Comparison of ENCODE assay signal across 10 cellular contexts in genomic region chr1:159014851-159015250, GRCh38. TPM values are rescaled to one million over a fixed set of nuclear protein-coding genes. Genes with fewer than 3 reads are reported as not detected.
DNase-seq lines count a peak whose midpoint lies in the region; TF ChIP-seq lines count a peak whose summit lies in the region.
"Had no signal": no experiment of that assay in that cellular context is flagged by ENCODE, and none has a peak within 500 bp of the region (broad histone marks: within the 10 kb centered on the region; RNA-seq: fewer than 3 reads in every experiment).

No MANE protein-coding gene starts in this region.

- H3K4me2 ChIP-seq in BLaER1: peak overlapping the region; percentile 90

- no peaks in the 10 kb centered on the region for H4K20me1 ChIP-seq in BLaER1

- no peaks in the 10 kb centered on the region for H3K27me3 ChIP-seq in BLaER1

- no peaks in the 10 kb centered on the region for H3K27me3 Mint-ChIP-seq in activated naive CD4-positive, alpha-beta T cell treated with anti-CD3 and anti-CD28 coated beads, Interleukin-2, amount 50 U/mL, for 24 hours

- H3K4me3 ChIP-seq in BLaER1 (0 out of 2 replicates have a peak overlapping the region, but pooled peaks have one; percentile 21), GM12875 (ENCODE audit: low read depth, low read length) (peak overlapping the region; percentile 29)

- H3K4me3 Mint-ChIP-seq in activated naive CD4-positive, alpha-beta T cell treated with anti-CD3 and anti-CD28 coated beads, Interleukin-2, amount 50 U/mL, for 24 hours: peak overlapping the region; percentile 90

- peaks cover 66% of the 10 kb centered on the region for H3K36me3 ChIP-seq in BLaER1
- H3K36me3 ChIP-seq: WERI-Rb-1 had no signal

- 0 out of 2 replicates have a peak overlapping the region, but pooled peaks have one; percentile 33 for H3K27ac ChIP-seq in BLaER1
- H3K27ac ChIP-seq: WERI-Rb-1 had no signal

- peak overlapping the region; percentile 100 for H3K27ac Mint-ChIP-seq in activated naive CD4-positive, alpha-beta T cell treated with anti-CD3 and anti-CD28 coated beads, Interleukin-2, amount 50 U/mL, for 24 hours

- H3K9me3 Mint-ChIP-seq in activated naive CD4-positive, alpha-beta T cell treated with anti-CD3 and anti-CD28 coated beads, Interleukin-2, amount 50 U/mL, for 24 hours: no peaks in the 10 kb centered on the region

- TF ChIP-seq CTCF in GM12875 (IDR thresholded peaks at IDR 0.05; ENCODE audit: borderline replicate concordance, insufficient read depth, low read depth, low read length): no peak

- DNase-seq in myocyte (ENCODE audit: low read depth): peak; percentile 19
- no peak for DNase-seq in Kasumi-1 (lab: John Stamatoyannopoulos, UW)
- no peak for DNase-seq in GF-D8 (lab: John Stamatoyannopoulos, UW)
- DNase-seq in central memory CD4-positive, alpha-beta T cell: no peak
- no peak for DNase-seq in effector CD4-positive, alpha-beta T cell
- DNase-seq: NCI-H1048, WERI-Rb-1 had no signal

- H3K9me3 ChIP-seq in BLaER1: peaks cover 17% of the 10 kb centered on the region

- no peak overlapping the region for H3K9ac ChIP-seq in BLaER1

- H3K4me1 Mint-ChIP-seq in activated naive CD4-positive, alpha-beta T cell treated with anti-CD3 and anti-CD28 coated beads, Interleukin-2, amount 50 U/mL, for 24 hours: peaks cover 64% of the 10 kb centered on the region

- H3K36me3 Mint-ChIP-seq in activated naive CD4-positive, alpha-beta T cell treated with anti-CD3 and anti-CD28 coated beads, Interleukin-2, amount 50 U/mL, for 24 hours: peaks cover 58% of the 10 kb centered on the region

- peaks cover 41% of the 10 kb centered on the region for H3K4me1 ChIP-seq in BLaER1

RNA-seq across cellular contexts. Expression of gene IFI16, which starts 5.1 kb away (rescaled TPM):
- total RNA-seq in myocyte: 46.5 and 71.7 TPM in 2 replicates
- polyA plus RNA-seq in myocyte (2012): 41.7 TPM
